In the genomic region with DNA sequence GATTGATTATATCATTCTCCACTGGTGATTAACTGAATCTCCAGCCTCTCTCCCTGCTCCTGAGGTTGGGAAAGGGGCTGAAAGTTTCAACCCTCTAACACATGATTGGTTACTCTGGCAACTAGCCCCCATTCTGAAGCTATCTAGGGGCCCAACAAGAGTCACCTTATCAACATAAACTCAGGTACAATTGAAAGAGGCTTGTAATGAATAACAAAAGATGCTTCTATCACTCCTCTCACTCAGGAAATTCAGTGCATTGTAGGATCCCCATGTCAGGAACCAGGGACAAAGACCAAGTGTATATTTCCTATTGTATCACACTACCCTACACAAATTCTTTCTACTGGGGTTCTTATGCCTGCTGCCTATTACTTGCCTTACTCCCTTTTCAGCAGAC, we compare ENCODE assay signal across 27 cellular contexts.
"Had no signal": no experiment of that assay in that cellular context is flagged by ENCODE, and none has a peak within 500 bp of the region (broad histone marks: within the 10 kb centered on the region; RNA-seq: fewer than 3 reads in every experiment).

No MANE protein-coding gene starts in this region.

- H3K36me3 Mint-ChIP-seq: neural progenitor cell; stimulated activated effector memory CD8-positive, alpha-beta T cell treated with anti-CD3 and anti-CD28 coated beads, Interleukin-12 subunit alpha, Interleukin-12 subunit beta, amount 100 ng/mL, for 72 hours; stimulated activated naive B cell treated with anti-CD40 and anti-IgM and Interleukin-4, amounts not matched to agents 10 μg/mL and 1 μg/mL and 100 μg/mL, for 72 hours had no signal

- H3K27me3 ChIP-seq: neural progenitor cell, ovary, right lobe of liver, sigmoid colon, stomach, thyroid gland, tibial nerve, upper lobe of left lung, vagina had no signal

- H3K4me3 Mint-ChIP-seq: nephron; neural progenitor cell; stimulated activated effector memory CD8-positive, alpha-beta T cell treated with anti-CD3 and anti-CD28 coated beads, Interleukin-12 subunit alpha, Interleukin-12 subunit beta, amount 100 ng/mL, for 72 hours; stimulated activated naive B cell treated with anti-CD40 and anti-IgM and Interleukin-4, amounts not matched to agents 10 μg/mL and 1 μg/mL and 100 μg/mL, for 72 hours; stimulated activated naive CD8-positive, alpha-beta T cell treated with anti-CD3 and anti-CD28 coated beads, Interleukin-15, Interleukin-2, amounts not matched to agents 100 ng/mL and 50 ng/mL, for 24 hours had no signal

- H3K4me2 ChIP-seq: neural progenitor cell had no signal

- H3K4me1 Mint-ChIP-seq: nephron; neural progenitor cell; stimulated activated effector memory CD8-positive, alpha-beta T cell treated with anti-CD3 and anti-CD28 coated beads, Interleukin-12 subunit alpha, Interleukin-12 subunit beta, amount 100 ng/mL, for 72 hours; stimulated activated naive B cell treated with anti-CD40 and anti-IgM and Interleukin-4, amounts not matched to agents 10 μg/mL and 1 μg/mL and 100 μg/mL, for 72 hours had no signal

- DNase-seq: occipital lobe; ovary; posterior cingulate gyrus; psoas muscle; right cardiac atrium; right lobe of liver; sigmoid colon; small intestine; stimulated activated CD4-positive, alpha-beta T cell treated with anti-CD3 and anti-CD28 coated beads, Interleukin-15, amount 100 ng/mL, for 24 hours; stimulated activated CD4-positive, alpha-beta T cell treated with anti-CD3 and anti-CD28 coated beads, Interleukin-2, amount 100 ng/mL, for 24 hours; stimulated activated CD4-positive, alpha-beta T cell treated with anti-CD3 and anti-CD28 coated beads, Interleukin-2, amount 100 ng/mL, for 48 hours; stimulated activated CD4-positive, alpha-beta T cell treated with anti-CD3 and anti-CD28 coated beads, Interleukin-4, amount 100 ng/mL, for 24 hours; stimulated activated naive B cell treated with anti-CD40 and anti-IgM and Interleukin-4, amounts not matched to agents 10 μg/mL and 1 μg/mL and 100 μg/mL, for 72 hours; stimulated activated naive CD4-positive, alpha-beta T cell treated with Interleukin-2 at 50 U/mL for 16 hours; stomach; thyroid gland; trophoblast cell; upper lobe of left lung had no signal

- H3K79me2 ChIP-seq: parathyroid adenoma had no signal

- H3K27ac ChIP-seq: neural progenitor cell, ovary, parathyroid adenoma, psoas muscle, right lobe of liver, sigmoid colon, stomach, thoracic aorta, thyroid gland, tibial nerve, upper lobe of left lung, vagina had no signal

- H3K27me3 Mint-ChIP-seq: progenitor cell of endocrine pancreas; stimulated activated naive B cell treated with anti-CD40 and anti-IgM and Interleukin-4, amounts not matched to agents 10 μg/mL and 1 μg/mL and 100 μg/mL, for 72 hours; stimulated activated naive CD8-positive, alpha-beta T cell treated with anti-CD3 and anti-CD28 coated beads, Interleukin-15, Interleukin-2, amounts not matched to agents 100 ng/mL and 50 ng/mL, for 24 hours had no signal

- ATAC-seq: psoas muscle; right cardiac atrium; right lobe of liver; stimulated activated effector memory CD8-positive, alpha-beta T cell treated with anti-CD3 and anti-CD28 coated beads, Interleukin-12 subunit alpha, Interleukin-12 subunit beta, amount 100 ng/mL, for 72 hours; stimulated activated naive B cell treated with anti-CD40 and anti-IgM and Interleukin-4, amounts not matched to agents 10 μg/mL and 1 μg/mL and 100 μg/mL, for 72 hours had no signal

- H2AFZ ChIP-seq: neural progenitor cell, parathyroid adenoma had no signal

- H3K36me3 ChIP-seq: neural progenitor cell, ovary, right lobe of liver, sigmoid colon, stomach, thoracic aorta, thyroid gland, tibial nerve, upper lobe of left lung, vagina had no signal

- H3K9ac ChIP-seq: neural progenitor cell, parathyroid adenoma had no signal

- H3K4me1 ChIP-seq: neural progenitor cell, psoas muscle, right lobe of liver, sigmoid colon, stomach, tibial nerve, upper lobe of left lung, vagina had no signal

- H3K9me3 ChIP-seq: ovary, right lobe of liver, thoracic aorta, thyroid gland, vagina had no signal

- H3K4me3 ChIP-seq: neural progenitor cell, ovary, psoas muscle, right lobe of liver, sigmoid colon, stomach, thoracic aorta, thyroid gland, tibial nerve, upper lobe of left lung, vagina had no signal

- H3K27ac Mint-ChIP-seq: nephron; neural progenitor cell; progenitor cell of endocrine pancreas; stimulated activated effector memory CD8-positive, alpha-beta T cell treated with anti-CD3 and anti-CD28 coated beads, Interleukin-12 subunit alpha, Interleukin-12 subunit beta, amount 100 ng/mL, for 72 hours; stimulated activated naive B cell treated with anti-CD40 and anti-IgM and Interleukin-4, amounts not matched to agents 10 μg/mL and 1 μg/mL and 100 μg/mL, for 72 hours; stimulated activated naive CD8-positive, alpha-beta T cell treated with anti-CD3 and anti-CD28 coated beads, Interleukin-15, Interleukin-2, amounts not matched to agents 100 ng/mL and 50 ng/mL, for 24 hours had no signal
